In the genomic region with DNA sequence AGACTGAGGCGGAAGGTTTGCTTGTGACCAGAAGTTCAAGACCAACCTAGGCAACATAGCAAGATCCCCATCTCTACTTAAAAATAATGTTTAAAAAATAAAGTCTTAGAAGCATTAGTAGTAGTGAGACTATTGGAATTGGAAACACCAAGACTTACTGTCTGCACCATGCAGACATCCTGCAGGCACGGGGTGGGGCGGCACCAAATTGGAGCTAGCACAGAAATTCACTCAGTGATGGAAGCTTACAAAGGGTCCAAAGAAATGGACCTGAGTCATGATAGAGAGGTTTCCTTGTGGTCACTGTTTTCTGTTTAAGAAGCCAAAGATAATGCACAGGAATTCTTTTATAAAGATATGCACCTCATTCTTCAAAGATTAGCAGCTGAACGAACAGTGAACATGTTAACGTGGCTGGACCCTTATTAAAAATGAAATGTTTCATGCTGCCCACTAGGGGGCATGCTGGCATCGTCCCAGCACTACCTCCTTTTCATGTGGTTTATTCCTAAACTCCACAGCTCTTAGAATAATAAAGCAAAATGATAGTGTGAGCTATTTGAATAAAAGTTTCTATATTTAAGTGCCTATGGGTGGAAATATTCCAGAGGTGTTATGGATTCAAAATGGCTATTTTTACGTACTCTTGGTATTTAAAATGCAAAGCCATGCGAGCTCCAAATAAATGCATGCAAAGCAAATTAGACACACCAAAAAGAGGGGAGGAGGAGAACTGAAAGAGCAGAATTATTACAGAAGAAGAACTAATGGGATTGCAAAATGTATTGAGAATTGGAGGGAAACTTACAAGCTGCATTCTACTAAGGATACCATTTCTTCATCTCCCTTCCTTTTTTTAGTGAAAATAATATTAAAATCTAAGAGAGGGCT, we compare ENCODE assay signal across 7 cellular contexts. TPM values are rescaled to one million over a fixed set of nuclear protein-coding genes. Genes with fewer than 3 reads are reported as not detected.
DNase-seq lines count a peak whose midpoint lies in the region; ATAC-seq, FAIRE-seq and TF ChIP-seq lines count a peak whose summit lies in the region.

No MANE protein-coding gene starts in this region.

- H3K9ac ChIP-seq in OCI-LY3 (ENCODE audit: low read length), result no peak overlapping the region

- peaks cover 10% of the 10 kb centered on the region for H3K79me2 ChIP-seq in OCI-LY3 (ENCODE audit: low read length)

- intact Hi-C loops in pancreas (cut with DNase I), result loop anchor here in 2 of 3 donors (5.0 to 10.0 kb wide), 2 partner anchors 159 to 161 kb away; no protein-coding TSS in a partner anchor

- H3K27me3 ChIP-seq in OCI-LY3 (ENCODE audit: low read depth, low read length) (no peaks in the 10 kb centered on the region), pancreas (no peaks in the 10 kb centered on the region)

- H3K27ac ChIP-seq in OCI-LY3 (ENCODE audit: low read length), result peak overlapping the region; percentile 56
- H3K27ac ChIP-seq in pancreas, result no peak overlapping the region

- peak; percentile 74 for TF ChIP-seq CTCF in OCI-LY3 (IDR thresholded peaks at IDR 0.05; ENCODE audit: low read depth, low read length)
- TF ChIP-seq CTCF in pancreas (IDR thresholded peaks at IDR 0.05), result peak; percentile 57 to 75 (median 68)

- H2AFZ ChIP-seq in OCI-LY3 (ENCODE audit: low read depth, low read length), result no peak overlapping the region

- H3K9me3 ChIP-seq in OCI-LY3 (ENCODE audit: insufficient read depth, low read length), result no peaks in the 10 kb centered on the region
- no peaks in the 10 kb centered on the region for H3K9me3 ChIP-seq in pancreas

- WGBS in pancreas, 2 donors, result 53 to 58% methylated on average over 8 of the region's 8 CpGs

- ATAC-seq in HG02623 (IDR thresholded peaks at IDR 0.05; ENCODE audit: unreplicated experiment) (peak; percentile 60), pancreas (peak; percentile 53 to 90 (median 90)), GM18858 (IDR thresholded peaks at IDR 0.05; ENCODE audit: unreplicated experiment) (no peak)

- H3K4me2 ChIP-seq in OCI-LY3 (ENCODE audit: low read length), result peak overlapping the region; percentile 29; the same call in 1 of the 2 replicates

- peak; percentile 87 for FAIRE-seq in pancreas (lab: Jason Lieb, UNC)

- DNase-seq in GDM1 (lab: John Stamatoyannopoulos, UW) (peak; percentile 17), germinal center (ENCODE audit: low spot score) (peak; percentile 71), pancreas (peak; percentile 31 to 79 (median 70))
- DNase-seq in activated gamma-delta T cell treated with anti-CD3 and anti-CD28 coated beads, Interleukin-2, amount 50 U/mL, for 16 hours (ENCODE audit: low read depth), result peak; percentile 19

- H3K4me3 ChIP-seq in OCI-LY3 (ENCODE audit: low read length) (no peak overlapping the region), pancreas (no peak overlapping the region)

- H4K20me1 ChIP-seq in OCI-LY3 (ENCODE audit: insufficient read depth, low read length), result no peaks in the 10 kb centered on the region

- H3K4me1 ChIP-seq in OCI-LY3 (ENCODE audit: low read length) (peaks cover 31% of the 10 kb centered on the region), pancreas (no peaks in the 10 kb centered on the region)

- H3K36me3 ChIP-seq in OCI-LY3 (replicated peaks; ENCODE audit: low read depth, low read length) (peaks cover 22% of the 10 kb centered on the region), pancreas (peaks cover 0 to 4% (median 0%) of the 10 kb centered on the region in 3 donors)

RNA-seq across cellular contexts. Expression of a gene that starts 28.6 kb away (rescaled TPM):
- total RNA-seq in pancreas, result 1 to 10 TPM in 4 of 6 donors, under 1 TPM in 2; 0.69 to 2.7 (median 1.5) TPM
- 1 to 10 TPM; 2.7 to 3.1 TPM for polyA plus RNA-seq in pancreas

Comparison
In these comparisons a context has a peak if more than half of its experiments do, and no peak if none do; other contexts are left out.
1. DNase-seq: peak in every context shown above with its lines; median percentile 71 in germinal center; 70 in pancreas; 19 in activated gamma-delta T cell treated with anti-CD3 and anti-CD28 coated beads, Interleukin-2, amount 50 U/mL, for 16 hours; 17 in GDM1.